ENCODE assay signal across 7 cellular contexts in genomic region chr19:37317403-37318209, GRCh38.
A peak's percentile ranks its signal among the peaks of the same experiment; 100 is the strongest.
DNase-seq lines count a peak whose midpoint lies in the region; ATAC-seq and TF ChIP-seq lines count a peak whose summit lies in the region.

No MANE protein-coding gene starts in this region.

- peaks cover 34% of the 10 kb centered on the region for H3K36me3 Mint-ChIP-seq in T-helper 2 cell treated with Interferon-gamma antibody and Interleukin-4, amounts not matched to agents 5 μg/mL and 100 μg/mL, for 36 hours (ENCODE audit: low read depth)

- DNase-seq in NCI-H187 (lab: John Stamatoyannopoulos, UW) (peak; percentile 80 to 91), astrocyte of the cerebellum (ENCODE audit: low read depth) (peak; percentile 99), hepatic stellate cell (ENCODE audit: low spot score) (peak; percentile 93)
- peak; percentile 93 for DNase-seq in T-helper 2 cell treated with Interferon-gamma antibody and Interleukin-4, amounts not matched to agents 5 μg/mL and 100 μg/mL, for 36 hours (ENCODE audit: low spot score)

- in situ Hi-C loops in astrocyte of the cerebellum (cut with HindIII; ENCODE audit: low sequenced_read_pairs), result no loop called here

- ATAC-seq in GM18498 (IDR thresholded peaks at IDR 0.05; ENCODE audit: unreplicated experiment), result peak; percentile 98
- ATAC-seq in HG02938 (IDR thresholded peaks at IDR 0.05; ENCODE audit: unreplicated experiment), result peak; percentile 97

- peak overlapping the region; percentile 90 for H3K27ac Mint-ChIP-seq in T-helper 2 cell treated with Interferon-gamma antibody and Interleukin-4, amounts not matched to agents 5 μg/mL and 100 μg/mL, for 36 hours

- H3K4me3 ChIP-seq in astrocyte of the cerebellum (ENCODE audit: low read depth, low read length), result peak overlapping the region; percentile 90
- H3K4me3 ChIP-seq in rectal smooth muscle tissue (ENCODE audit: low read length), result peak overlapping the region; percentile 89

- H3K27me3 Mint-ChIP-seq in T-helper 2 cell treated with Interferon-gamma antibody and Interleukin-4, amounts not matched to agents 5 μg/mL and 100 μg/mL, for 36 hours (ENCODE audit: low read depth), result no peaks in the 10 kb centered on the region

- H3K9ac ChIP-seq in rectal smooth muscle tissue (ENCODE audit: low read length), result peak overlapping the region; percentile 76

- H3K27me3 ChIP-seq in rectal smooth muscle tissue (ENCODE audit: control insufficient read depth, insufficient read depth, low read length), result no peaks in the 10 kb centered on the region

- no peaks in the 10 kb centered on the region for H3K4me1 ChIP-seq in rectal smooth muscle tissue (ENCODE audit: control insufficient read depth, insufficient read depth, low read length)

- H3K4me1 Mint-ChIP-seq in T-helper 2 cell treated with Interferon-gamma antibody and Interleukin-4, amounts not matched to agents 5 μg/mL and 100 μg/mL, for 36 hours (ENCODE audit: low read depth), result peaks cover 16% of the 10 kb centered on the region

- peak overlapping the region; percentile 85 for H3K27ac ChIP-seq in rectal smooth muscle tissue (ENCODE audit: low read depth, low read length)

- TF ChIP-seq CTCF in astrocyte of the cerebellum (IDR thresholded peaks at IDR 0.05; ENCODE audit: low read depth, low read length, missing control alignments), result peak; percentile 34

- peak overlapping the region; percentile 95 for H3K4me3 Mint-ChIP-seq in T-helper 2 cell treated with Interferon-gamma antibody and Interleukin-4, amounts not matched to agents 5 μg/mL and 100 μg/mL, for 36 hours

- no peaks in the 10 kb centered on the region for H3K36me3 ChIP-seq in rectal smooth muscle tissue (ENCODE audit: control insufficient read depth, insufficient read depth, low read length)

- H3K9me3 Mint-ChIP-seq in T-helper 2 cell treated with Interferon-gamma antibody and Interleukin-4, amounts not matched to agents 5 μg/mL and 100 μg/mL, for 36 hours, result peaks cover 52% of the 10 kb centered on the region

Comparison
In these comparisons a context has a peak if more than half of its experiments do, and no peak if none do; other contexts are left out.
1. Peak in every context shown above with its lines: DNase-seq, ATAC-seq, H3K4me3 ChIP-seq and H3K27ac ChIP-seq.